7 cellular contexts compared by ENCODE assay signal in the genomic region with DNA sequence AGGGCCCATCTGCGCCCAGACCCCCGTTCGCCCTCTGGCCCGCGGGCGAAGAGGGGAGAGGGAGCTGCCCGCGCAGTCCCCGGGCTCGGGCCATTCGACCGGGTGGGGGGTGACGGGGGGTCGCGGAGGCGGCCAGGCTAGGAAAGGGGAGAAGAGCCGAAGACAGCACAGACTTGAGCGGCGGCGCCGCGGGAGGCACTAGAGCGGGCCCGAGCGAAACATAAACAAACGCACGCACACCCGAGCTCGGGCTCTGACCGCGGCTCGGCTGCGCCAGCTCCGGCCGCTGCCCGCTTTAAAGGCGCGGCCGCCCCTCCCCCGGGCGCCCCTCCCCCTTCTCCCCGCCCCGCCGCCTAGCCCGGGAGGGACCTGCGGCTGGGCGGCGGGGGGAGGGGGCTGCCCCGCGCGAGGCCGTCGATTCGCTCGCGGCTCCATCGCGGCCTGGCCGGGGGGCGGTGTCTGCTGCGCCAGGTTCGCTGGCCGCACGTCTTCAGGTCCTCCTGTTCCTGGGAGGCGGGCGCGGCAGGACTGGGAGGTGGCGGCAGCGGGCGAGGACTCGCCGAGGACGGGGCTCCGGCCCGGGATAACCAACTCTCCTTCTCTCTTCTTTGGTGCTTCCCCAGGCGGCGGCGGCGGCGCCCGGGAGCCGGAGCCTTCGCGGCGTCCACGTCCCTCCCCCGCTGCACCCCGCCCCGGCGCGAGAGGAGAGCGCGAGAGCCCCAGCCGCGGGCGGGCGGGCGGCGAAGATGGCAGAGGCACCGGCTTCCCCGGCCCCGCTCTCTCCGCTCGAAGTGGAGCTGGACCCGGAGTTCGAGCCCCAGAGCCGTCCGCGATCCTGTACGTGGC. TPM values are rescaled to one million over a fixed set of nuclear protein-coding genes. Genes with fewer than 3 reads are reported as not detected.
DNase-seq lines count a peak whose midpoint lies in the region; ATAC-seq and TF ChIP-seq lines count a peak whose summit lies in the region.

A gene (plus strand): TSS at position 455 of the 846 bp plus-strand sequence. CDS start 292 bp downstream, at position 747.

- H3K4me3 ChIP-seq in WERI-Rb-1 (ENCODE audit: low read depth, low read length) (peak within 1 kb of the TSS; percentile 98), skeletal muscle tissue (ENCODE audit: low read length in 3 of 3) (peak within 1 kb of the TSS; percentile 88 to 98 (median 92))

- no peak for ATAC-seq in HG03095 (IDR thresholded peaks at IDR 0.05; ENCODE audit: unreplicated experiment)

- no peaks in the 10 kb centered on the region for H3K36me3 ChIP-seq in WERI-Rb-1
- H3K36me3 ChIP-seq in skeletal muscle tissue (ENCODE audit: control insufficient read depth in 3 of 3, insufficient read depth in 3 of 3, low read length in 3 of 3) = peaks cover 0 to 5% (median 3%) of the 10 kb centered on the region in 3 donors

- H3K27me3 ChIP-seq in WERI-Rb-1 (ENCODE audit: insufficient read depth, low read depth, severe bottlenecking) (peaks cover 10% of the 10 kb centered on the region), skeletal muscle tissue (ENCODE audit: control insufficient read depth in 3 of 3, insufficient read depth in 3 of 3, low read length in 3 of 3) (no peaks in the 10 kb centered on the region)

- TF ChIP-seq CTCF in GM12872 (IDR thresholded peaks at IDR 0.05; ENCODE audit: insufficient read depth, low read depth, low read length) (0 out of 3 replicates have a peak, but pooled peaks have one; percentile 6), WERI-Rb-1 (IDR thresholded peaks at IDR 0.05; ENCODE audit: low read depth, low read length) (no peak)

- peak within 1 kb of the TSS; percentile 81 for H3K27ac ChIP-seq in WERI-Rb-1
- peak within 1 kb of the TSS; percentile 99 for H3K27ac ChIP-seq in caudate nucleus (ENCODE audit: low read depth, low read length)
- peak within 1 kb of the TSS; percentile 100 for H3K27ac ChIP-seq in skeletal muscle tissue (ENCODE audit: low read depth, low read length)

- DNase-seq in NCI-H146 treated with DMSO at 0.1 percent for 48 hours (lab: John Stamatoyannopoulos, UW; ENCODE audit: unreplicated experiment) (peak; percentile 65), WERI-Rb-1 (peak; percentile 88), caudate nucleus (lab: John Stamatoyannopoulos, UW) (peak in 60 of 61 donors; percentile 33 to 94 (median 76)), iPS-NIHi7 (ENCODE audit: extremely low spot score) (peak; percentile 83)

- H3K9ac ChIP-seq in skeletal muscle tissue (ENCODE audit: low read depth in 1 of 3, low read length in 3 of 3) = peak within 1 kb of the TSS; percentile 95 to 99 (median 96)

- H3K9me3 ChIP-seq in WERI-Rb-1 (ENCODE audit: severe bottlenecking) (no peaks in the 10 kb centered on the region), skeletal muscle tissue (ENCODE audit: control insufficient read depth in 3 of 3, low read length in 3 of 3) (no peaks in the 10 kb centered on the region)

- H3K4me1 ChIP-seq in skeletal muscle tissue (ENCODE audit: control insufficient read depth in 3 of 3, insufficient read depth in 3 of 3, low read length in 3 of 3) = peaks cover 48 to 54% (median 53%) of the 10 kb centered on the region in 3 donors

RNA-seq across cellular contexts. Expression of the gene that starts here (rescaled TPM):
- 30.8 TPM for total RNA-seq in skeletal muscle tissue
